In the genomic region with DNA sequence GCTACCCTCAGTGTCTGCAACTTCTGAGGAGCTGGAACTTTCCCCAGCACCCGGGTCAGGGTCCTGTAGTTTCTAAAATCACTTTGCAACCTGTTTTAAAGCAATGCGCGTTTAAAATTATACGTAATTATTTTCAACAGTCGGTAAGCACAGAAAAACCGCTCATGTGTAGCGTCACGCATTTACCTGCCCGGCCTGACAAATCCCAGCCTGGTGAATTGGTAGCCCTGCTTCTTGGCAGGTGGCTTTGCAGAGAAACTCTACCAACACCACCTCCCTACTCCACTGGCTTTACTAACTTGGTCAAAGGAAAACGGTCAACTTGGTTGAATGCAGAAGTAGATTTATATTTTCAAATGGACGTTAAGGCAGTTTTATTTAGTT, we compare ENCODE assay signal across 8 cellular contexts. TPM values are rescaled to one million over a fixed set of nuclear protein-coding genes. Genes with fewer than 3 reads are reported as not detected.
DNase-seq lines count a peak whose midpoint lies in the region; ATAC-seq and TF ChIP-seq lines count a peak whose summit lies in the region.

No MANE protein-coding gene starts in this region.

- no peaks in the 10 kb centered on the region for H3K36me3 ChIP-seq in colonic mucosa

- peaks cover 13 to 14% of the 10 kb centered on the region in 2 donors for H3K4me1 Mint-ChIP-seq in natural killer cell

- ATAC-seq in GM19023 (IDR thresholded peaks at IDR 0.05; ENCODE audit: unreplicated experiment) (peak; percentile 9), natural killer cell (no peak), GM19467 (IDR thresholded peaks at IDR 0.05; ENCODE audit: unreplicated experiment) (no peak)

- peak overlapping the region in 1 of 2 donors; percentile 81 for H3K27ac Mint-ChIP-seq in natural killer cell

- H3K27me3 Mint-ChIP-seq in natural killer cell (ENCODE audit: low read depth in 2 of 2): peaks cover 4 to 7% of the 10 kb centered on the region in 2 donors

- no peaks in the 10 kb centered on the region for H3K9me3 Mint-ChIP-seq in natural killer cell

- H3K4me1 ChIP-seq in colonic mucosa: no peaks in the 10 kb centered on the region

- intact Hi-C loops in colonic mucosa (cut with DNase I) (no loop called here), natural killer cell (cut with micrococcal nuclease) (no loop called here)

- no peak overlapping the region for H3K27ac ChIP-seq in colonic mucosa

- TF ChIP-seq EP300 in Ishikawa (IDR thresholded peaks at IDR 0.05; ENCODE audit: borderline replicate concordance): no peak

- no peak for TF ChIP-seq CTCF in colonic mucosa (IDR thresholded peaks at IDR 0.05)
- TF ChIP-seq CTCF in natural killer cell (IDR thresholded peaks at IDR 0.05): no peak

- peak overlapping the region in 1 of 2 donors; percentile 58 for H3K9ac ChIP-seq in colonic mucosa (ENCODE audit: low read depth in 2 of 2, low read length in 2 of 2)

- H3K9me3 ChIP-seq in colonic mucosa: no peaks in the 10 kb centered on the region

- no peaks in the 10 kb centered on the region for H3K27me3 ChIP-seq in colonic mucosa

- peak overlapping the region; percentile 72 for H3K4me3 ChIP-seq in colonic mucosa

- no peak for TF ChIP-seq RAD21 in Ishikawa (IDR thresholded peaks at IDR 0.05; ENCODE audit: low read depth)

- DNase-seq in AML-193 (lab: John Stamatoyannopoulos, UW): peak; percentile 47 to 53
- DNase-seq in colonic mucosa: no peak
- DNase-seq in natural killer cell: no peak
- DNase-seq in AG08396 (ENCODE audit: low spot score): no peak
- no peak for DNase-seq in epidermal melanocyte (ENCODE audit: insufficient read length, low spot score)

- H3K36me3 Mint-ChIP-seq in natural killer cell: no peaks in the 10 kb centered on the region

- peak overlapping the region; percentile 89 for H3K4me3 Mint-ChIP-seq in natural killer cell

TF ChIP-seq in Ishikawa, 13 proteins besides CTCF, POLR2A, EP300 and RAD21:
- 0 out of 2 replicates have a peak, but pooled peaks have one; percentile 3 for TF ChIP-seq NFIC (IDR thresholded peaks at IDR 0.05)
- TF ChIP-seq, protein P1, sequence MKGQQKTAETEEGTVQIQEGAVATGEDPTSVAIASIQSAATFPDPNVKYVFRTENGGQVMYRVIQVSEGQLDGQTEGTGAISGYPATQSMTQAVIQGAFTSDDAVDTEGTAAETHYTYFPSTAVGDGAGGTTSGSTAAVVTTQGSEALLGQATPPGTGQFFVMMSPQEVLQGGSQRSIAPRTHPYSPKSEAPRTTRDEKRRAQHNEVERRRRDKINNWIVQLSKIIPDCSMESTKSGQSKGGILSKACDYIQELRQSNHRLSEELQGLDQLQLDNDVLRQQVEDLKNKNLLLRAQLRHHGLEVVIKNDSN (IDR thresholded peaks at IDR 0.05): no peak
- no peak for TF ChIP-seq ZBTB7A (IDR thresholded peaks at IDR 0.05; ENCODE audit: low read depth)
- no peak for TF ChIP-seq EGR1 (IDR thresholded peaks at IDR 0.05)

RNA-seq across cellular contexts. Expression of a gene that starts 0.7 kb away (rescaled TPM):
- 1 to 10 TPM in 1 of 2 donors, under 1 TPM in 1; 0.82 to 1.2 TPM for total RNA-seq in colonic mucosa
- total RNA-seq in natural killer cell: 1 to 10 TPM; 2.1 to 3.0 (median 2.4) TPM

Comparison
In these comparisons a context has a peak if more than half of its experiments do, and no peak if none do; other contexts are left out.
1. DNase-seq: peak in AML-193 (2 of 2); none in colonic mucosa (single experiment), natural killer cell (single experiment), AG08396 (single experiment) and epidermal melanocyte (single experiment).